9 cellular contexts compared by ENCODE assay signal in the genomic region with DNA sequence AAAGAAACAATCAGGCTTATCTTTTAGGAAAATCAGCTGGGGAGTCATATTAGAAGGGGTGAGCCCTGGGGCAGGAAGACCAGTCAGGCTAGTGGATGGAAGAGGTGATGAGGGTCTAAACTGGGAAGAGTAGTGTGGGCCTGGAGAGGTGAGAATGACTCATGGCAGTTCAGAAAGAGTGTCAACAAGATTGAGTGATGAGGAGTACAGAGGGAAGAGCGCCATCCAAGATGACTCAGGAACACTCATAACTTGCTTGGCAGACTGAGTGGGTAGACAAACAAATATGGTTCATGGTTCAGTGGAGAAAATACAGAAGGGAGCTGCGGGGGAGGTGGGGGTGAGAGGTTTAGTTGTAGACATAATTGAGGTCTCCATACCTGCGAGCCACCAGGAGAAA. TPM values are rescaled to one million over a fixed set of nuclear protein-coding genes. Genes with fewer than 3 reads are reported as not detected.
DNase-seq lines count a peak whose midpoint lies in the region; ATAC-seq and TF ChIP-seq lines count a peak whose summit lies in the region.
"Had no signal": no experiment of that assay in that cellular context is flagged by ENCODE, and none has a peak within 500 bp of the region (broad histone marks: within the 10 kb centered on the region; RNA-seq: fewer than 3 reads in every experiment).

No MANE protein-coding gene starts in this region.

- ATAC-seq in GM21529 (IDR thresholded peaks at IDR 0.05; ENCODE audit: unreplicated experiment) = peak; percentile 69
- ATAC-seq in HG03460 (IDR thresholded peaks at IDR 0.05; ENCODE audit: unreplicated experiment) = no peak
- no peak for ATAC-seq in HG02970 (IDR thresholded peaks at IDR 0.05; ENCODE audit: low FRiP score, unreplicated experiment)
- ATAC-seq in naive thymus-derived CD8-positive, alpha-beta T cell = no peak

- H3K27me3 Mint-ChIP-seq in activated naive CD4-positive, alpha-beta T cell treated with anti-CD3 and anti-CD28 coated beads, Interleukin-2, amount 10 ng/mL, durations not matched to agents 7 days and 5 days = peaks cover 11% of the 10 kb centered on the region
- H3K27me3 Mint-ChIP-seq in naive thymus-derived CD8-positive, alpha-beta T cell = peaks cover 14 to 24% (median 17%) of the 10 kb centered on the region in 5 donors

- H3K27ac ChIP-seq in C4-2B = peak overlapping the region; percentile 38; the same call in 1 of the 2 replicates

- CTCF ChIA-PET in activated naive CD4-positive, alpha-beta T cell treated with anti-CD3 and anti-CD28 coated beads, Interleukin-2, amount 10 ng/mL, durations not matched to agents 7 days and 5 days (lab: Charles Lee) = interaction anchor here (0.8 kb wide), 1 partner anchor 298 kb away, joined by 5 read pairs; no protein-coding TSS in a partner anchor

- H3K36me3 Mint-ChIP-seq in activated naive CD4-positive, alpha-beta T cell treated with anti-CD3 and anti-CD28 coated beads, Interleukin-2, amount 10 ng/mL, durations not matched to agents 7 days and 5 days = no peaks in the 10 kb centered on the region
- H3K36me3 Mint-ChIP-seq in naive thymus-derived CD8-positive, alpha-beta T cell = no peaks in the 10 kb centered on the region
- H3K36me3 Mint-ChIP-seq: IgD-negative memory B cell had no signal

- no peaks in the 10 kb centered on the region for H3K9me3 Mint-ChIP-seq in activated naive CD4-positive, alpha-beta T cell treated with anti-CD3 and anti-CD28 coated beads, Interleukin-2, amount 10 ng/mL, durations not matched to agents 7 days and 5 days
- H3K9me3 Mint-ChIP-seq in naive thymus-derived CD8-positive, alpha-beta T cell = no peaks in the 10 kb centered on the region
- H3K9me3 Mint-ChIP-seq: IgD-negative memory B cell had no signal

- H3K4me3 ChIP-seq in fibroblast of villous mesenchyme (ENCODE audit: low read depth, low read length) = no peak overlapping the region

- DNase-seq in NCI-H460 (ENCODE audit: extremely low read depth, low read depth) = peak; percentile 56
- DNase-seq in fibroblast of villous mesenchyme (ENCODE audit: low read depth) = peak; percentile 5
- DNase-seq in activated naive CD4-positive, alpha-beta T cell treated with anti-CD3 and anti-CD28 coated beads, Interleukin-2, amount 10 ng/mL, durations not matched to agents 7 days and 5 days = no peak
- DNase-seq in naive thymus-derived CD8-positive, alpha-beta T cell = no peak

- H3K4me1 Mint-ChIP-seq in activated naive CD4-positive, alpha-beta T cell treated with anti-CD3 and anti-CD28 coated beads, Interleukin-2, amount 10 ng/mL, durations not matched to agents 7 days and 5 days = no peaks in the 10 kb centered on the region
- peaks cover 0 to 2% (median 0%) of the 10 kb centered on the region in 4 donors for H3K4me1 Mint-ChIP-seq in naive thymus-derived CD8-positive, alpha-beta T cell

- H3K27ac Mint-ChIP-seq in activated naive CD4-positive, alpha-beta T cell treated with anti-CD3 and anti-CD28 coated beads, Interleukin-2, amount 10 ng/mL, durations not matched to agents 7 days and 5 days = no peak overlapping the region
- H3K27ac Mint-ChIP-seq in naive thymus-derived CD8-positive, alpha-beta T cell = no peak overlapping the region
- H3K27ac Mint-ChIP-seq: IgD-negative memory B cell had no signal

- POLR2A ChIA-PET in naive thymus-derived CD8-positive, alpha-beta T cell (lab: Charles Lee) = no interaction called here

- TF ChIP-seq CTCF in C4-2B (conservative IDR thresholded peaks at IDR 0.05) (no peak), fibroblast of villous mesenchyme (IDR thresholded peaks at IDR 0.05; ENCODE audit: insufficient read depth, low read depth, low read length) (no peak)

- H3K4me3 Mint-ChIP-seq in activated naive CD4-positive, alpha-beta T cell treated with anti-CD3 and anti-CD28 coated beads, Interleukin-2, amount 10 ng/mL, durations not matched to agents 7 days and 5 days = no peak overlapping the region
- no peak overlapping the region for H3K4me3 Mint-ChIP-seq in naive thymus-derived CD8-positive, alpha-beta T cell
- H3K4me3 Mint-ChIP-seq: IgD-negative memory B cell had no signal

RNA-seq across cellular contexts. Expression of a gene that starts 17.3 kb away (rescaled TPM):
- total RNA-seq in NCI-H460 (2014; rRNA removed; shearing (Covaris generic)) = not detected in 2 replicates
- not detected in 2 replicates for polyA plus RNA-seq in NCI-H460 (2014; cell fraction: nucleus; rRNA removed)
- not detected in 2 replicates for total RNA-seq in fibroblast of villous mesenchyme
- total RNA-seq in naive thymus-derived CD8-positive, alpha-beta T cell = not detected
- not detected for polyA plus RNA-seq in naive thymus-derived CD8-positive, alpha-beta T cell
- polyA plus RNA-seq: IgD-negative memory B cell had no signal

Comparison
In these comparisons a context has a peak if more than half of its experiments do, and no peak if none do; other contexts are left out.
1. DNase-seq: peak in NCI-H460 (single experiment) and fibroblast of villous mesenchyme (single experiment); none in activated naive CD4-positive, alpha-beta T cell treated with anti-CD3 and anti-CD28 coated beads, Interleukin-2, amount 10 ng/mL, durations not matched to agents 7 days and 5 days (single experiment) and naive thymus-derived CD8-positive, alpha-beta T cell (0 of 10).